In the genomic region with DNA sequence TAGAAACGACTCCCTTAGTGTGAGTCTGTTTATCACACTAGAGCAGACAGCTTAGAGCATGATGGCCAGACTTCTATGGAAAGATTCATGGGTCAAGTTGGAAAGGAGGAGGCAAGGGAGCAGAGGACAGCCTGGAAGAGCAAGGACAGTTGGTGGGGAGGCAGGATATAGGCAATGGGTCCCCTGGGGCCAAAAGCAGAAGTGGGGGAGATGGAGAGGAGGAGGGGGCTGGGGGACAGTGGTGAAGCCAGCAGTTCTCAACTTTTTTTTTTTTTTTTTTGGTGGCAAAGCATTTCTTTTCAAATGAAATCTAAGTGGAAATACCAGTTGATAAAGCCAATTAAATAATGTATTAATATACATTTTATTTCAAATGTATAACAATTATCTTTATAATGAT, we compare ENCODE assay signal across 31 cellular contexts.
"Had no signal": no experiment of that assay in that cellular context is flagged by ENCODE, and none has a peak within 500 bp of the region (broad histone marks: within the 10 kb centered on the region; RNA-seq: fewer than 3 reads in every experiment).

No MANE protein-coding gene starts in this region.

- H3K27ac Mint-ChIP-seq: activated CD4-positive, alpha-beta T cell treated with anti-CD3 and anti-CD28 coated beads for 36 hours; activated CD8-positive, alpha-beta memory T cell treated with anti-CD3 and anti-CD28 coated beads, Interleukin-2, amount 10 ng/mL, durations not matched to agents 7 days and 5 days; activated CD8-positive, alpha-beta T cell treated with anti-CD3 and anti-CD28 coated beads, Interleukin-2, amount 10 ng/mL, durations not matched to agents 7 days and 5 days; activated naive CD4-positive, alpha-beta T cell treated with anti-CD3 and anti-CD28 coated beads, Interleukin-2, amount 50 U/mL, for 72 hours; activated T-cell treated with anti-CD3 and anti-CD28 coated beads, Interleukin-2, amount 50 U/mL, for 72 hours; mesothelial cell of epicardium; neural progenitor cell; stimulated activated effector memory CD8-positive, alpha-beta T cell treated with anti-CD3 and anti-CD28 coated beads, Interleukin-12 subunit alpha, Interleukin-12 subunit beta, amount 100 ng/mL, for 72 hours had no signal

- H3K27me3 ChIP-seq: adrenal gland, body of pancreas, hepatocyte, neural progenitor cell, sigmoid colon, suprapubic skin, tibial artery, upper lobe of right lung had no signal

- H3K9me3 Mint-ChIP-seq: activated naive CD4-positive, alpha-beta T cell treated with anti-CD3 and anti-CD28 coated beads, Interleukin-2, amount 50 U/mL, for 72 hours; activated T-cell treated with anti-CD3 and anti-CD28 coated beads, Interleukin-2, amount 50 U/mL, for 72 hours; mesothelial cell of epicardium; neural progenitor cell; stimulated activated effector memory CD8-positive, alpha-beta T cell treated with anti-CD3 and anti-CD28 coated beads, Interleukin-12 subunit alpha, Interleukin-12 subunit beta, amount 100 ng/mL, for 72 hours had no signal

- H3K4me1 ChIP-seq: adrenal gland, parathyroid adenoma, psoas muscle, tibial artery had no signal

- H3K9me3 ChIP-seq: adrenal gland, body of pancreas, esophagus squamous epithelium, psoas muscle, sigmoid colon, suprapubic skin, tibial artery, upper lobe of right lung had no signal

- H3K36me3 ChIP-seq: adrenal gland, esophagus squamous epithelium, neural progenitor cell, sigmoid colon, suprapubic skin, tibial artery, upper lobe of right lung had no signal

- H3K4me2 ChIP-seq: hepatocyte, neural progenitor cell had no signal

- ATAC-seq: activated CD4-positive, alpha-beta T cell treated with anti-CD3 and anti-CD28 coated beads for 36 hours; activated CD8-positive, alpha-beta memory T cell treated with anti-CD3 and anti-CD28 coated beads, Interleukin-2, amount 10 ng/mL, durations not matched to agents 7 days and 5 days; activated CD8-positive, alpha-beta T cell treated with anti-CD3 and anti-CD28 coated beads, Interleukin-2, amount 10 ng/mL, durations not matched to agents 7 days and 5 days; activated naive CD4-positive, alpha-beta T cell treated with anti-CD3 and anti-CD28 coated beads, Interleukin-2, amount 50 U/mL, for 72 hours; activated T-cell treated with anti-CD3 and anti-CD28 coated beads, Interleukin-2, amount 50 U/mL, for 72 hours; body of pancreas; left colon; psoas muscle; T-helper 17 cell; upper lobe of right lung had no signal

- H3K9ac ChIP-seq: neural progenitor cell, parathyroid adenoma had no signal

- H3K27ac ChIP-seq: adrenal gland, body of pancreas, epithelial cell of prostate, esophagus squamous epithelium, hepatocyte, neural progenitor cell, parathyroid adenoma, psoas muscle, suprapubic skin, tibial artery, upper lobe of right lung had no signal

- DNase-seq: activated CD4-positive, alpha-beta T cell treated with anti-CD3 and anti-CD28 coated beads for 36 hours; activated CD4-positive, CD25-positive, alpha-beta regulatory T cell; activated CD8-positive, alpha-beta memory T cell treated with anti-CD3 and anti-CD28 coated beads, Interleukin-2, amount 10 ng/mL, durations not matched to agents 7 days and 5 days; activated CD8-positive, alpha-beta T cell treated with anti-CD3 and anti-CD28 coated beads, Interleukin-2, amount 10 ng/mL, durations not matched to agents 7 days and 5 days; activated naive CD4-positive, alpha-beta T cell; activated T-cell treated with anti-CD3 and anti-CD28 coated beads, Interleukin-2, amount 50 U/mL, for 72 hours; adrenal gland; aorta; body of pancreas; dermis blood vessel endothelial cell; effector CD4-positive, alpha-beta T cell; esophagus squamous epithelium; left colon; naive B cell; occipital lobe; psoas muscle; sigmoid colon; small intestine; stimulated activated CD4-positive, alpha-beta T cell treated with anti-CD3 and anti-CD28 coated beads, Interleukin-4, amount 100 ng/mL, for 24 hours; T-helper 17 cell; T1000; tibial artery; upper lobe of right lung had no signal

- H3K4me3 Mint-ChIP-seq: activated CD4-positive, alpha-beta T cell treated with anti-CD3 and anti-CD28 coated beads for 36 hours; activated CD8-positive, alpha-beta memory T cell treated with anti-CD3 and anti-CD28 coated beads, Interleukin-2, amount 10 ng/mL, durations not matched to agents 7 days and 5 days; activated CD8-positive, alpha-beta T cell treated with anti-CD3 and anti-CD28 coated beads, Interleukin-2, amount 10 ng/mL, durations not matched to agents 7 days and 5 days; activated T-cell treated with anti-CD3 and anti-CD28 coated beads, Interleukin-2, amount 50 U/mL, for 72 hours; mesothelial cell of epicardium; neural progenitor cell; stimulated activated effector memory CD8-positive, alpha-beta T cell treated with anti-CD3 and anti-CD28 coated beads, Interleukin-12 subunit alpha, Interleukin-12 subunit beta, amount 100 ng/mL, for 72 hours; T-helper 17 cell had no signal

- H3K4me3 ChIP-seq: adrenal gland, body of pancreas, esophagus squamous epithelium, hepatocyte, neural progenitor cell, psoas muscle, sigmoid colon, suprapubic skin, tibial artery, upper lobe of right lung had no signal

- H3K36me3 Mint-ChIP-seq: activated CD8-positive, alpha-beta memory T cell treated with anti-CD3 and anti-CD28 coated beads, Interleukin-2, amount 10 ng/mL, durations not matched to agents 7 days and 5 days; mesothelial cell of epicardium; naive B cell; neural progenitor cell; stimulated activated effector memory CD8-positive, alpha-beta T cell treated with anti-CD3 and anti-CD28 coated beads, Interleukin-12 subunit alpha, Interleukin-12 subunit beta, amount 100 ng/mL, for 72 hours had no signal
